ENCODE assay signal across 38 cellular contexts in the genomic region with DNA sequence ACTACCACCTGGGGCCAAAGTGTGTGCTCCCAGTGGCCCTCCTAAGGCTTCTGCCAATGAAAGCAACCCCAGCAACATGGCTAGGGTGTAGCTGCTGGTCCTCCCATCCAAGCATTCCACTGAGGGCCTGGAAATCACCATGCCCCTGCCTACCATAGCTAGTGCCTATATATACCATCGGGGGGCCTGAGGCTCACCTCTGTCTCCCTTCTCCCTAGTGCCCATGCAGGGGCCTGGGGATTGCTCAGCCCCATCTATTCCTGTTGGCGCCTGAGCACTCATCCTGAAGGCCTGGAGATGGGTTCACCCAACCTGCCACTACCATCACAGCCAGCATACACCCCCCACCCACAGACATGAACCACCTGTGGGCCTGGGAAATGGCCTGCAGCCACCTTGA.
"Had no signal": no experiment of that assay in that cellular context is flagged by ENCODE, and none has a peak within 500 bp of the region (broad histone marks: within the 10 kb centered on the region; RNA-seq: fewer than 3 reads in every experiment).

No MANE protein-coding gene starts in this region.

- H3K27ac ChIP-seq: adrenal gland, ascending aorta, body of pancreas, brain microvascular endothelial cell, breast epithelium, cardiac muscle cell had no signal

- H3K4me1 Mint-ChIP-seq: activated naive CD4-positive, alpha-beta T cell treated with anti-CD3 and anti-CD28 coated beads, Interleukin-2, amount 10 ng/mL, durations not matched to agents 7 days and 5 days; activated naive CD4-positive, alpha-beta T cell treated with anti-CD3 and anti-CD28 coated beads, Interleukin-2, amount 50 U/mL, for 24 hours; activated naive CD8-positive, alpha-beta T cell treated with anti-CD3 and anti-CD28 coated beads for 36 hours; activated naive CD8-positive, alpha-beta T cell treated with anti-CD3 and anti-CD28 coated beads, Interleukin-2, amount 10 ng/mL, durations not matched to agents 7 days and 5 days; activated naive CD8-positive, alpha-beta T cell treated with anti-CD3 and anti-CD28 coated beads, Interleukin-2, amount 50 U/mL, for 24 hours; activated T-helper 17 cell treated with anti-CD3 and anti-CD28 coated beads, Interleukin-2, amount 50 U/mL, for 72 hours; brain; central memory CD8-positive, alpha-beta T cell had no signal

- H3K4me3 ChIP-seq: adrenal gland, ascending aorta, body of pancreas, breast epithelium, cardiac muscle cell had no signal

- H3K9me3 ChIP-seq: adrenal gland, ascending aorta, body of pancreas, breast epithelium had no signal

- H3K4me1 ChIP-seq: adrenal gland, ascending aorta, body of pancreas, breast epithelium had no signal

- H3K27me3 Mint-ChIP-seq: activated naive CD4-positive, alpha-beta T cell treated with anti-CD3 and anti-CD28 coated beads, Interleukin-2, amount 50 U/mL, for 24 hours; activated naive CD8-positive, alpha-beta T cell treated with anti-CD3 and anti-CD28 coated beads for 36 hours; activated T-cell treated with anti-CD3 and anti-CD28 coated beads, Interleukin-2, amount 50 U/mL, for 24 hours; activated T-helper 17 cell treated with anti-CD3 and anti-CD28 coated beads, Interleukin-2, amount 50 U/mL, for 72 hours had no signal

- H3K36me3 Mint-ChIP-seq: activated naive CD4-positive, alpha-beta T cell treated with anti-CD3 and anti-CD28 coated beads, Interleukin-2, amount 10 ng/mL, durations not matched to agents 7 days and 5 days; activated naive CD4-positive, alpha-beta T cell treated with anti-CD3 and anti-CD28 coated beads, Interleukin-2, amount 50 U/mL, for 24 hours; activated naive CD8-positive, alpha-beta T cell treated with anti-CD3 and anti-CD28 coated beads for 36 hours; activated naive CD8-positive, alpha-beta T cell treated with anti-CD3 and anti-CD28 coated beads, Interleukin-2, amount 10 ng/mL, durations not matched to agents 7 days and 5 days; brain had no signal

- H3K9me3 Mint-ChIP-seq: activated naive CD4-positive, alpha-beta T cell treated with anti-CD3 and anti-CD28 coated beads, Interleukin-2, amount 10 ng/mL, durations not matched to agents 7 days and 5 days; activated naive CD8-positive, alpha-beta T cell treated with anti-CD3 and anti-CD28 coated beads, Interleukin-2, amount 50 U/mL, for 24 hours; activated T-cell treated with anti-CD3 and anti-CD28 coated beads, Interleukin-2, amount 50 U/mL, for 24 hours; activated T-helper 1 cell treated with anti-CD3 and anti-CD28 coated beads, Interleukin-12 subunit alpha, Interleukin-12 subunit beta, Interleukin-2, Interleukin-4 antibody, amounts not matched to agents 30 ng/mL and 10 ng/mL and 1 ng/mL, durations not matched to agents 14 hours and 24 hours and 36 hours; activated T-helper 2 cell treated with anti-CD3 and anti-CD28 coated beads, Interferon-gamma antibody, Interleukin-2, Interleukin-4, amounts not matched to agents 10 μg/mL and 5 μg/mL and 100 μg/mL, durations not matched to agents 14 hours and 24 hours and 36 hours had no signal

- ATAC-seq: activated naive CD4-positive, alpha-beta T cell treated with anti-CD3 and anti-CD28 coated beads, Interleukin-2, amount 50 U/mL, for 72 hours; activated naive CD8-positive, alpha-beta T cell treated with anti-CD3 and anti-CD28 coated beads, Interleukin-2, amount 50 U/mL, for 24 hours; activated T-cell treated with anti-CD3 and anti-CD28 coated beads, Interleukin-2, amount 50 U/mL, for 4 hours; activated T-cell treated with anti-CD3 and anti-CD28 coated beads, Interleukin-2, amount 50 U/mL, for 72 hours; activated T-helper 17 cell treated with anti-CD3 and anti-CD28 coated beads, Interleukin-2, amount 50 U/mL, for 72 hours; body of pancreas had no signal

- H3K27me3 ChIP-seq: adrenal gland, ascending aorta, body of pancreas, brain microvascular endothelial cell, breast epithelium, cardiac muscle cell had no signal

- H3K36me3 ChIP-seq: adrenal gland, ascending aorta, brain microvascular endothelial cell, breast epithelium, cardiac muscle cell had no signal

- H3K27ac Mint-ChIP-seq: activated naive CD4-positive, alpha-beta T cell treated with anti-CD3 and anti-CD28 coated beads for 36 hours; activated naive CD4-positive, alpha-beta T cell treated with anti-CD3 and anti-CD28 coated beads, Interleukin-2, amount 10 ng/mL, durations not matched to agents 7 days and 5 days; activated naive CD4-positive, alpha-beta T cell treated with anti-CD3 and anti-CD28 coated beads, Interleukin-2, amount 50 U/mL, for 24 hours; activated naive CD4-positive, alpha-beta T cell treated with anti-CD3 and anti-CD28 coated beads, Interleukin-2, amount 50 U/mL, for 72 hours; activated naive CD8-positive, alpha-beta T cell; activated naive CD8-positive, alpha-beta T cell treated with anti-CD3 and anti-CD28 coated beads for 36 hours; activated naive CD8-positive, alpha-beta T cell treated with anti-CD3 and anti-CD28 coated beads, Interleukin-2, amount 10 ng/mL, durations not matched to agents 7 days and 5 days; activated naive CD8-positive, alpha-beta T cell treated with anti-CD3 and anti-CD28 coated beads, Interleukin-2, amount 50 U/mL, for 24 hours; activated T-cell treated with anti-CD3 and anti-CD28 coated beads, Interleukin-2, amount 50 U/mL, for 24 hours; activated T-cell treated with anti-CD3 and anti-CD28 coated beads, Interleukin-2, amount 50 U/mL, for 72 hours; activated T-helper 1 cell treated with anti-CD3 and anti-CD28 coated beads, Interleukin-12 subunit alpha, Interleukin-12 subunit beta, Interleukin-2, Interleukin-4 antibody, amounts not matched to agents 30 ng/mL and 10 ng/mL and 1 ng/mL, durations not matched to agents 14 hours and 24 hours and 36 hours; activated T-helper 17 cell treated with anti-CD3 and anti-CD28 coated beads, Interleukin-2, amount 50 U/mL, for 72 hours; activated T-helper 2 cell treated with anti-CD3 and anti-CD28 coated beads, Interferon-gamma antibody, Interleukin-2, Interleukin-4, amounts not matched to agents 10 μg/mL and 5 μg/mL and 100 μg/mL, durations not matched to agents 14 hours and 24 hours and 36 hours; brain had no signal

- H3K4me3 Mint-ChIP-seq: activated naive CD4-positive, alpha-beta T cell treated with anti-CD3 and anti-CD28 coated beads for 36 hours; activated naive CD4-positive, alpha-beta T cell treated with anti-CD3 and anti-CD28 coated beads, Interleukin-2, amount 10 ng/mL, durations not matched to agents 7 days and 5 days; activated naive CD4-positive, alpha-beta T cell treated with anti-CD3 and anti-CD28 coated beads, Interleukin-2, amount 50 U/mL, for 24 hours; activated naive CD8-positive, alpha-beta T cell; activated naive CD8-positive, alpha-beta T cell treated with anti-CD3 and anti-CD28 coated beads for 36 hours; activated naive CD8-positive, alpha-beta T cell treated with anti-CD3 and anti-CD28 coated beads, Interleukin-2, amount 10 ng/mL, durations not matched to agents 7 days and 5 days; activated naive CD8-positive, alpha-beta T cell treated with anti-CD3 and anti-CD28 coated beads, Interleukin-2, amount 50 U/mL, for 24 hours; activated T-cell treated with anti-CD3 and anti-CD28 coated beads, Interleukin-2, amount 50 U/mL, for 24 hours; activated T-cell treated with anti-CD3 and anti-CD28 coated beads, Interleukin-2, amount 50 U/mL, for 4 hours; activated T-cell treated with anti-CD3 and anti-CD28 coated beads, Interleukin-2, amount 50 U/mL, for 72 hours; activated T-helper 1 cell treated with anti-CD3 and anti-CD28 coated beads, Interleukin-12 subunit alpha, Interleukin-12 subunit beta, Interleukin-2, Interleukin-4 antibody, amounts not matched to agents 30 ng/mL and 10 ng/mL and 1 ng/mL, durations not matched to agents 14 hours and 24 hours and 36 hours; activated T-helper 17 cell treated with anti-CD3 and anti-CD28 coated beads, Interleukin-2, amount 50 U/mL, for 72 hours; brain; central memory CD8-positive, alpha-beta T cell had no signal

- DNase-seq: activated effector memory CD4-positive, alpha-beta T cell treated with anti-CD3 and anti-CD28 coated beads, Interleukin-2, amount 50 U/mL, for 16 hours; activated effector memory CD4-positive, alpha-beta T cell treated with Interleukin-2 at 50 U/mL for 16 hours; activated gamma-delta T cell; activated gamma-delta T cell treated with Interleukin-2 at 50 U/mL for 16 hours; activated naive CD4-positive, alpha-beta T cell; activated naive CD4-positive, alpha-beta T cell treated with anti-CD3 and anti-CD28 coated beads for 36 hours; activated naive CD4-positive, alpha-beta T cell treated with anti-CD3 and anti-CD28 coated beads, Interleukin-2, amount 10 ng/mL, durations not matched to agents 7 days and 5 days; activated naive CD4-positive, alpha-beta T cell treated with anti-CD3 and anti-CD28 coated beads, Interleukin-2, amount 50 U/mL, for 16 hours; activated naive CD4-positive, alpha-beta T cell treated with Interleukin-2 at 50 U/mL for 16 hours; activated naive CD8-positive, alpha-beta T cell treated with anti-CD3 and anti-CD28 coated beads for 36 hours; activated naive CD8-positive, alpha-beta T cell treated with anti-CD3 and anti-CD28 coated beads, Interleukin-2, amount 10 ng/mL, durations not matched to agents 7 days and 5 days; activated naive CD8-positive, alpha-beta T cell treated with anti-CD3 and anti-CD28 coated beads, Interleukin-2, amount 50 U/mL, for 24 hours; activated T-cell treated with anti-CD3 and anti-CD28 coated beads for 4 hours; activated T-cell treated with anti-CD3 and anti-CD28 coated beads, Interleukin-2, amount 50 U/mL, for 1 hour; activated T-cell treated with anti-CD3 and anti-CD28 coated beads, Interleukin-2, amount 50 U/mL, for 24 hours; activated T-cell treated with anti-CD3 and anti-CD28 coated beads, Interleukin-2, amount 50 U/mL, for 4 hours; activated T-cell treated with anti-CD3 and anti-CD28 coated beads, Interleukin-2, amount 50 U/mL, for 48 hours; activated T-cell treated with anti-CD3 and anti-CD28 coated beads, Interleukin-2, amount 50 U/mL, for 72 hours; adrenal gland; amniotic stem cell; amygdala; anterior cingulate cortex; aorta; body of pancreas; brain microvascular endothelial cell; caudate nucleus; central memory CD4-positive, alpha-beta T cell had no signal
